In genomic region chr7:46909601-46910051, GRCh38 we compare ENCODE assay signal across 10 cellular contexts.
DNase-seq lines count a peak whose midpoint lies in the region; ATAC-seq and TF ChIP-seq lines count a peak whose summit lies in the region.
"Had no signal": no experiment of that assay in that cellular context is flagged by ENCODE, and none has a peak within 500 bp of the region (broad histone marks: within the 10 kb centered on the region; RNA-seq: fewer than 3 reads in every experiment).

No MANE protein-coding gene starts in this region.

- intact Hi-C loops in posterior cingulate gyrus (cut with DNase I): no loop called here
- intact Hi-C loops in sigmoid colon (cut with DNase I): no loop called here
- intact Hi-C loops in lower leg skin (cut with DNase I; ENCODE audit: low total_unique reads): no loop called here

- H3K9me3 ChIP-seq in sigmoid colon: no peaks in the 10 kb centered on the region

- no peak for TF ChIP-seq EP300 in sigmoid colon (IDR thresholded peaks at IDR 0.05)

- ATAC-seq in activated CD4-positive, CD25-positive, alpha-beta regulatory T cell treated with anti-CD3 and anti-CD28 coated beads, Interleukin-2, amount 50 U/mL, for 24 hours: no peak

- H3K36me3 ChIP-seq in sigmoid colon: no peaks in the 10 kb centered on the region

- H3K4me1 ChIP-seq in sigmoid colon: no peaks in the 10 kb centered on the region

- TF ChIP-seq CTCF in cardiac fibroblast (IDR thresholded peaks at IDR 0.05; ENCODE audit: low read depth, low read length) (no peak), sigmoid colon (IDR thresholded peaks at IDR 0.05) (no peak), lower leg skin (IDR thresholded peaks at IDR 0.05) (no peak)

- no peak overlapping the region for H3K27ac ChIP-seq in sigmoid colon

- WGBS in sigmoid colon, 2 donors: 75 to 83% methylated on average over 7 of the region's 7 CpGs
- WGBS in lower leg skin, 2 donors: 28 to 39% methylated on average over 7 of the region's 7 CpGs

- DNase-seq in ELR (ENCODE audit: low read depth) (peak; percentile 91), NCI-H1105 treated with DMSO at 0.1 percent for 48 hours (lab: John Stamatoyannopoulos, UW) (peak; percentile 52), cardiac fibroblast (ENCODE audit: low read depth in 2 of 2) (peak; percentile 61 to 80), non-pigmented ciliary epithelial cell (ENCODE audit: low read depth) (peak; percentile 24), posterior cingulate gyrus (no peak), sigmoid colon (no peak), lower leg skin (ENCODE audit: low spot score in 2 of 2) (no peak)
- DNase-seq: activated naive CD4-positive, alpha-beta T cell; NCI-H524 had no signal

- H3K27me3 ChIP-seq in sigmoid colon: no peaks in the 10 kb centered on the region

- TF ChIP-seq POLR2A in sigmoid colon (IDR thresholded peaks at IDR 0.05): no peak
- no peak for TF ChIP-seq POLR2A in lower leg skin (IDR thresholded peaks at IDR 0.05)

- H3K4me3 ChIP-seq in cardiac fibroblast (replicated peaks in 1 of 2; ENCODE audit: low read depth in 2 of 2, low read length in 2 of 2): no peak overlapping the region
- H3K4me3 ChIP-seq in sigmoid colon: no peak overlapping the region
- no peak overlapping the region for H3K4me3 ChIP-seq in lower leg skin (ENCODE audit: low read depth, poor library complexity, severe bottlenecking)

Comparison
In these comparisons a context has a peak if more than half of its experiments do, and no peak if none do; other contexts are left out.
1. DNase-seq: peak in ELR (single experiment), NCI-H1105 treated with DMSO at 0.1 percent for 48 hours (single experiment), cardiac fibroblast (2 of 2) and non-pigmented ciliary epithelial cell (single experiment); none in posterior cingulate gyrus (0 of 10), sigmoid colon (single experiment) and lower leg skin (0 of 2).